In the genomic region with DNA sequence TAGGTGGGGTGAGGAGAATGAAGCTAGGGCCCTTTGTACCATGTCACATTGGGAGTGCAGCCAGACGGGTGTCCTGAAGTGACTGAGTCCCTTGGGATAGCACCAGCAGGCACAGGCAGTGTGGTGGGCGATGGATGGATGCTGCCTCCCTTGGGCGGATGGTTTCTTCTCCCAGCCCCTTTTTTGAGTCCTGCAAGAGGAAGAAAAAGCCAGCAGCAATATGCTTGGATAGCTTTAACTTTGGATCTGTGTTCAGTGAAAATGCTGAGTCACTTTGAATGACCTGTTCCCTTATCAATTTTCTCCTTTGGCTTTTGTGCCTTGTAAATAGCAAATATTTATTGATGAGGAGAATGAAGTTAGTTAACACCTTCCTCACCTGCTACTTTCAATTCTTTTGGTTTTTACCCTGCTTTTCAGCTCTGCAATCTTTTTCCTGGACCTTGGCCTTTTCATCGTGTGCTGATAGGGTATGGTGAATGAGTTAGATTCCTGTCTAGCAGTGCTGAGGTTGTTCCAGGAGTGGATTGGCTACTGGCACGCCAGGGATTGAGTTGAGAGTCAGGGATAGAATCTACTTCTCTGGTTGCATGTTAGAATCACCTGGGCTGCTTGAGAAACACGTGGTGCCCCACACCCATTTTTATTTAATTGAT, we compare ENCODE assay signal across 12 cellular contexts. TPM values are rescaled to one million over a fixed set of nuclear protein-coding genes. Genes with fewer than 3 reads are reported as not detected.
DNase-seq lines count a peak whose midpoint lies in the region; ATAC-seq and TF ChIP-seq lines count a peak whose summit lies in the region.
"Had no signal": no experiment of that assay in that cellular context is flagged by ENCODE, and none has a peak within 500 bp of the region (broad histone marks: within the 10 kb centered on the region; RNA-seq: fewer than 3 reads in every experiment).

No MANE protein-coding gene starts in this region.

- no peak overlapping the region for H3K4me3 ChIP-seq in right atrium auricular region
- peak overlapping the region; percentile 26 to 28 for H3K4me3 ChIP-seq in duodenal mucosa (ENCODE audit: low read depth in 1 of 2, low read length in 2 of 2)
- H3K4me3 ChIP-seq in mesendoderm (ENCODE audit: low read length), result no peak overlapping the region
- H3K4me3 ChIP-seq in Peyer's patch, result no peak overlapping the region

- H3K79me1 ChIP-seq in mesendoderm (ENCODE audit: low read length), result peaks cover 28% of the 10 kb centered on the region

- no peak overlapping the region for H3K4me2 ChIP-seq in mesendoderm (ENCODE audit: low read length)

- H3K79me2 ChIP-seq in mesendoderm (ENCODE audit: control insufficient read depth, insufficient read depth, low read length), result peaks cover 60% of the 10 kb centered on the region

- H3K56ac ChIP-seq in mesendoderm (ENCODE audit: low read length), result peak overlapping the region; percentile 50

- H3K4me1 ChIP-seq in right atrium auricular region (peaks cover 0 to 55% of the 10 kb centered on the region in 2 donors), duodenal mucosa (ENCODE audit: control insufficient read depth in 1 of 2, insufficient read depth in 2 of 2, low read length in 2 of 2) (peaks cover 19 to 31% of the 10 kb centered on the region in 2 donors), mesendoderm (ENCODE audit: control insufficient read depth, low read depth, low read length) (peaks cover 8% of the 10 kb centered on the region), Peyer's patch (peaks cover 0 to 29% (median 2%) of the 10 kb centered on the region in 4 donors)
- H3K4me1 ChIP-seq: foreskin keratinocyte had no signal

- no peak overlapping the region for H3K9ac ChIP-seq in duodenal mucosa (ENCODE audit: low read depth in 1 of 2, low read length in 2 of 2)
- no peak overlapping the region for H3K9ac ChIP-seq in mesendoderm (ENCODE audit: low read length)

- DNase-seq in Right ventricle myocardium superior (no peak), right atrium auricular region (ENCODE audit: low spot score) (no peak), mesendoderm (peak; percentile 60), Peyer's patch (no peak), NCI-H1930 (lab: John Stamatoyannopoulos, UW) (no peak)
- DNase-seq: activated CD4-positive, CD25-positive, alpha-beta regulatory T cell treated with anti-CD3 and anti-CD28 coated beads, Interleukin-2, amount 50 U/mL, for 72 hours; amniotic stem cell; foreskin keratinocyte had no signal

- no peak overlapping the region for H4K8ac ChIP-seq in mesendoderm (ENCODE audit: low read depth, low read length)

- no peaks in the 10 kb centered on the region for H3K27me3 ChIP-seq in right atrium auricular region
- no peaks in the 10 kb centered on the region for H3K27me3 ChIP-seq in duodenal mucosa (ENCODE audit: control insufficient read depth in 1 of 2, insufficient read depth in 2 of 2, low read length in 2 of 2)
- H3K27me3 ChIP-seq in mesendoderm (ENCODE audit: insufficient read depth, low read length, poor library complexity), result no peaks in the 10 kb centered on the region
- H3K27me3 ChIP-seq in Peyer's patch, result no peaks in the 10 kb centered on the region
- H3K27me3 ChIP-seq: foreskin keratinocyte had no signal

- no peaks in the 10 kb centered on the region for H3K36me3 ChIP-seq in right atrium auricular region
- H3K36me3 ChIP-seq in duodenal mucosa (ENCODE audit: control insufficient read depth in 1 of 2, insufficient read depth in 2 of 2, low read length in 2 of 2), result no peaks in the 10 kb centered on the region
- H3K36me3 ChIP-seq in mesendoderm (ENCODE audit: control insufficient read depth, insufficient read depth, low read length), result no peaks in the 10 kb centered on the region
- H3K36me3 ChIP-seq in Peyer's patch, result no peaks in the 10 kb centered on the region

- no CpG with 5 or more reads among the region's 6 CpGs for WGBS in mesendoderm (ENCODE audit: extremely low coverage, insufficient coverage, low lambda C conversion rate)

- no peak overlapping the region for H2AK5ac ChIP-seq in mesendoderm (ENCODE audit: low read length)

- H2BK15ac ChIP-seq in mesendoderm (replicated peaks; ENCODE audit: low read depth), result no peak overlapping the region

- intact Hi-C loops in Right ventricle myocardium superior (cut with DNase I), result no loop called here

- H3K27ac ChIP-seq in right atrium auricular region, result peak overlapping the region in 1 of 2 donors; percentile 25
- no peak overlapping the region for H3K27ac ChIP-seq in duodenal mucosa (ENCODE audit: low read depth, low read length)
- no peak overlapping the region for H3K27ac ChIP-seq in mesendoderm (ENCODE audit: low read depth, low read length)
- H3K27ac ChIP-seq in Peyer's patch, result peak overlapping the region in 2 of 4 donors; percentile 22 to 69
- H3K27ac ChIP-seq: foreskin keratinocyte had no signal

- H3K4ac ChIP-seq in mesendoderm (ENCODE audit: low read depth, low read length), result no peak overlapping the region

- H2BK5ac ChIP-seq in mesendoderm (ENCODE audit: low read length), result no peak overlapping the region

- ATAC-seq in Right ventricle myocardium superior (ENCODE audit: poor library complexity), result peak; percentile 74
- ATAC-seq in HG03095 (IDR thresholded peaks at IDR 0.05; ENCODE audit: unreplicated experiment), result no peak
- no peak for ATAC-seq in GM21526 (IDR thresholded peaks at IDR 0.05; ENCODE audit: low FRiP score, unreplicated experiment)
- ATAC-seq: foreskin keratinocyte; natural killer cell treated with Interleukin-12 subunit alpha and Interleukin-12 subunit beta and Interleukin-15 and Interleukin-18, amount 100 ng/mL, for 72 hours had no signal

- no peaks in the 10 kb centered on the region for H3K9me3 ChIP-seq in right atrium auricular region
- H3K9me3 ChIP-seq in duodenal mucosa (ENCODE audit: control insufficient read depth in 1 of 2, low read length in 2 of 2), result no peaks in the 10 kb centered on the region
- no peaks in the 10 kb centered on the region for H3K9me3 ChIP-seq in Peyer's patch

- H3K18ac ChIP-seq in mesendoderm (ENCODE audit: low read length), result peak overlapping the region; percentile 76

- TF ChIP-seq CTCF in right atrium auricular region (IDR thresholded peaks at IDR 0.05) (no peak), Peyer's patch (IDR thresholded peaks at IDR 0.05) (no peak)

- no peak overlapping the region for H3K23ac ChIP-seq in mesendoderm (ENCODE audit: low read length)

- peak overlapping the region; percentile 14 for H2BK120ac ChIP-seq in mesendoderm (ENCODE audit: low read depth, low read length)

- H4K5ac ChIP-seq in mesendoderm (ENCODE audit: low read length), result no peak overlapping the region

- TF ChIP-seq POLR2A in Peyer's patch (IDR thresholded peaks at IDR 0.05), result no peak

RNA-seq across cellular contexts. Expression of a gene that starts 10.2 kb away (rescaled TPM):
- total RNA-seq in Right ventricle myocardium superior, result 35.2 TPM
- total RNA-seq in right atrium auricular region, result 10 to 100 TPM; 22.6 to 26.1 TPM
- 16.8 TPM for polyA plus RNA-seq in mesendoderm (2013, experiment 1 of 2)
- polyA plus RNA-seq in mesendoderm (2013, experiment 2 of 2), result 16.5 TPM
- total RNA-seq in Peyer's patch, result 10 to 100 TPM; 26.5 to 39.8 (median 28.8) TPM

Comparison
In these comparisons a context has a peak if more than half of its experiments do, and no peak if none do; other contexts are left out.
1. H3K4me3 ChIP-seq: peak in duodenal mucosa (2 of 2); none in right atrium auricular region (0 of 2), mesendoderm (single experiment) and Peyer's patch (0 of 4).